1 cellular context compared by ENCODE assay signal in the genomic region with DNA sequence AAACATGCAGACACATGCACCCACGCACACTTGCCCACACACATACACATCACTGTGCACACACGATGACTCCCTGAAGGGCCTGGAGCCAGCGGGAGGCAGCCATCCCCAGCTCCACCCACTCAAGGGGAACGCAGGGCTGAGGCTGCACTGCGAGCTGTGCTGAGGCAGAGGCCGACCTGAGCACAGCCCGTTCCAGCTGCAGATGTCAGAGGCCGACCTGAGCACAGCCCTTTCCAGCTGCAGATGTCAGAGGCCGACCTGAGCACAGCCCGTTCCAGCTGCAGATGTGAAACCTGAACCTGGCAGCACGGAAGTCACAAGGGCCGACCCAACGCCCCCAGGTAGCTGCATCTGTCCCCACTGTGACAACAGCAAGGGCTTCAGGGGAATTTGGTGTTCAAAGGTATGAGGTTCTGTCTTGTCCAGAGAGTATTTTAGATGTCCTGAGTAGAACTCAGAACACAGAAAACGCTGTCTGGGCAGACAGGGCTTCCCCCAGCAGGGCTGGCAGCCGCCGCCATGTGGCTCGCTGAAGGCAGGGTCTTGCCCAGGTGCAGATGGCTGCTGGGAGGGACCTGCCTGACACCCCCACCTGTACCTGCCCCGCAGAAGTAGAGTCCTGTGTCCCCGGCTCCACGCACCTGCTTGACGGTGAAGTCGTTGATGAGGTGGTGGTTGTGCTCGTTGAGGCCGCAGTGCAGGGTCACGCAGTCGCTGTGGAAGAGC.
TF ChIP-seq lines count a peak whose summit lies in the region.

No MANE protein-coding gene starts in this region.

TF ChIP-seq in GM12878, 131 proteins besides CTCF, POLR2A, EP300 and RAD21 (continues in another document):
- TF ChIP-seq, protein P1, sequence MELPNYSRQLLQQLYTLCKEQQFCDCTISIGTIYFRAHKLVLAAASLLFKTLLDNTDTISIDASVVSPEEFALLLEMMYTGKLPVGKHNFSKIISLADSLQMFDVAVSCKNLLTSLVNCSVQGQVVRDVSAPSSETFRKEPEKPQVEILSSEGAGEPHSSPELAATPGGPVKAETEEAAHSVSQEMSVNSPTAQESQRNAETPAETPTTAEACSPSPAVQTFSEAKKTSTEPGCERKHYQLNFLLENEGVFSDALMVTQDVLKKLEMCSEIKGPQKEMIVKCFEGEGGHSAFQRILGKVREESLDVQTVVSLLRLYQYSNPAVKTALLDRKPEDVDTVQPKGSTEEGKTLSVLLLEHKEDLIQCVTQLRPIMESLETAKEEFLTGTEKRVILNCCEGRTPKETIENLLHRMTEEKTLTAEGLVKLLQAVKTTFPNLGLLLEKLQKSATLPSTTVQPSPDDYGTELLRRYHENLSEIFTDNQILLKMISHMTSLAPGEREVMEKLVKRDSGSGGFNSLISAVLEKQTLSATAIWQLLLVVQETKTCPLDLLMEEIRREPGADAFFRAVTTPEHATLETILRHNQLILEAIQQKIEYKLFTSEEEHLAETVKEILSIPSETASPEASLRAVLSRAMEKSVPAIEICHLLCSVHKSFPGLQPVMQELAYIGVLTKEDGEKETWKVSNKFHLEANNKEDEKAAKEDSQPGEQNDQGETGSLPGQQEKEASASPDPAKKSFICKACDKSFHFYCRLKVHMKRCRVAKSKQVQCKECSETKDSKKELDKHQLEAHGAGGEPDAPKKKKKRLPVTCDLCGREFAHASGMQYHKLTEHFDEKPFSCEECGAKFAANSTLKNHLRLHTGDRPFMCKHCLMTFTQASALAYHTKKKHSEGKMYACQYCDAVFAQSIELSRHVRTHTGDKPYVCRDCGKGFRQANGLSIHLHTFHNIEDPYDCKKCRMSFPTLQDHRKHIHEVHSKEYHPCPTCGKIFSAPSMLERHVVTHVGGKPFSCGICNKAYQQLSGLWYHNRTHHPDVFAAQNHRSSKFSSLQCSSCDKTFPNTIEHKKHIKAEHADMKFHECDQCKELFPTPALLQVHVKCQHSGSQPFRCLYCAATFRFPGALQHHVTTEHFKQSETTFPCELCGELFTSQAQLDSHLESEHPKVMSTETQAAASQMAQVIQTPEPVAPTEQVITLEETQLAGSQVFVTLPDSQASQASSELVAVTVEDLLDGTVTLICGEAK (IDR thresholded peaks at IDR 0.05; ENCODE audit: borderline replicate concordance), result no peak
- TF ChIP-seq, protein P2, sequence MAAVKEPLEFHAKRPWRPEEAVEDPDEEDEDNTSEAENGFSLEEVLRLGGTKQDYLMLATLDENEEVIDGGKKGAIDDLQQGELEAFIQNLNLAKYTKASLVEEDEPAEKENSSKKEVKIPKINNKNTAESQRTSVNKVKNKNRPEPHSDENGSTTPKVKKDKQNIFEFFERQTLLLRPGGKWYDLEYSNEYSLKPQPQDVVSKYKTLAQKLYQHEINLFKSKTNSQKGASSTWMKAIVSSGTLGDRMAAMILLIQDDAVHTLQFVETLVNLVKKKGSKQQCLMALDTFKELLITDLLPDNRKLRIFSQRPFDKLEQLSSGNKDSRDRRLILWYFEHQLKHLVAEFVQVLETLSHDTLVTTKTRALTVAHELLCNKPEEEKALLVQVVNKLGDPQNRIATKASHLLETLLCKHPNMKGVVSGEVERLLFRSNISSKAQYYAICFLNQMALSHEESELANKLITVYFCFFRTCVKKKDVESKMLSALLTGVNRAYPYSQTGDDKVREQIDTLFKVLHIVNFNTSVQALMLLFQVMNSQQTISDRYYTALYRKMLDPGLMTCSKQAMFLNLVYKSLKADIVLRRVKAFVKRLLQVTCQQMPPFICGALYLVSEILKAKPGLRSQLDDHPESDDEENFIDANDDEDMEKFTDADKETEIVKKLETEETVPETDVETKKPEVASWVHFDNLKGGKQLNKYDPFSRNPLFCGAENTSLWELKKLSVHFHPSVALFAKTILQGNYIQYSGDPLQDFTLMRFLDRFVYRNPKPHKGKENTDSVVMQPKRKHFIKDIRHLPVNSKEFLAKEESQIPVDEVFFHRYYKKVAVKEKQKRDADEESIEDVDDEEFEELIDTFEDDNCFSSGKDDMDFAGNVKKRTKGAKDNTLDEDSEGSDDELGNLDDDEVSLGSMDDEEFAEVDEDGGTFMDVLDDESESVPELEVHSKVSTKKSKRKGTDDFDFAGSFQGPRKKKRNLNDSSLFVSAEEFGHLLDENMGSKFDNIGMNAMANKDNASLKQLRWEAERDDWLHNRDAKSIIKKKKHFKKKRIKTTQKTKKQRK (IDR thresholded peaks at IDR 0.05; ENCODE audit: low read depth, low read length), result no peak
- TF ChIP-seq POLR2AphosphoS5 (IDR thresholded peaks at IDR 0.05; ENCODE audit: low read length), result peak; percentile 50; the same call in 1 of the 2 replicates
- TF ChIP-seq NR2F1 (conservative IDR thresholded peaks at IDR 0.05), result 0 out of 2 replicates have a peak, but pooled peaks have one; percentile 17
- TF ChIP-seq, protein P3, sequence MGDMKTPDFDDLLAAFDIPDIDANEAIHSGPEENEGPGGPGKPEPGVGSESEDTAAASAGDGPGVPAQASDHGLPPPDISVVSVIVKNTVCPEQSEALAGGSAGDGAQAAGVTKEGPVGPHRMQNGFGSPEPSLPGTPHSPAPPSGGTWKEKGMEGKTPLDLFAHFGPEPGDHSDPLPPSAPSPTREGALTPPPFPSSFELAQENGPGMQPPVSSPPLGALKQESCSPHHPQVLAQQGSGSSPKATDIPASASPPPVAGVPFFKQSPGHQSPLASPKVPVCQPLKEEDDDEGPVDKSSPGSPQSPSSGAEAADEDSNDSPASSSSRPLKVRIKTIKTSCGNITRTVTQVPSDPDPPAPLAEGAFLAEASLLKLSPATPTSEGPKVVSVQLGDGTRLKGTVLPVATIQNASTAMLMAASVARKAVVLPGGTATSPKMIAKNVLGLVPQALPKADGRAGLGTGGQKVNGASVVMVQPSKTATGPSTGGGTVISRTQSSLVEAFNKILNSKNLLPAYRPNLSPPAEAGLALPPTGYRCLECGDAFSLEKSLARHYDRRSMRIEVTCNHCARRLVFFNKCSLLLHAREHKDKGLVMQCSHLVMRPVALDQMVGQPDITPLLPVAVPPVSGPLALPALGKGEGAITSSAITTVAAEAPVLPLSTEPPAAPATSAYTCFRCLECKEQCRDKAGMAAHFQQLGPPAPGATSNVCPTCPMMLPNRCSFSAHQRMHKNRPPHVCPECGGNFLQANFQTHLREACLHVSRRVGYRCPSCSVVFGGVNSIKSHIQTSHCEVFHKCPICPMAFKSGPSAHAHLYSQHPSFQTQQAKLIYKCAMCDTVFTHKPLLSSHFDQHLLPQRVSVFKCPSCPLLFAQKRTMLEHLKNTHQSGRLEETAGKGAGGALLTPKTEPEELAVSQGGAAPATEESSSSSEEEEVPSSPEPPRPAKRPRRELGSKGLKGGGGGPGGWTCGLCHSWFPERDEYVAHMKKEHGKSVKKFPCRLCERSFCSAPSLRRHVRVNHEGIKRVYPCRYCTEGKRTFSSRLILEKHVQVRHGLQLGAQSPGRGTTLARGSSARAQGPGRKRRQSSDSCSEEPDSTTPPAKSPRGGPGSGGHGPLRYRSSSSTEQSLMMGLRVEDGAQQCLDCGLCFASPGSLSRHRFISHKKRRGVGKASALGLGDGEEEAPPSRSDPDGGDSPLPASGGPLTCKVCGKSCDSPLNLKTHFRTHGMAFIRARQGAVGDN (IDR thresholded peaks at IDR 0.05), result peak; percentile 51
- 0 out of 2 replicates have a peak, but pooled peaks have one; percentile 4 for TF ChIP-seq SMC3 (IDR thresholded peaks at IDR 0.05; ENCODE audit: borderline replicate concordance, low read length)
- TF ChIP-seq, protein P4, sequence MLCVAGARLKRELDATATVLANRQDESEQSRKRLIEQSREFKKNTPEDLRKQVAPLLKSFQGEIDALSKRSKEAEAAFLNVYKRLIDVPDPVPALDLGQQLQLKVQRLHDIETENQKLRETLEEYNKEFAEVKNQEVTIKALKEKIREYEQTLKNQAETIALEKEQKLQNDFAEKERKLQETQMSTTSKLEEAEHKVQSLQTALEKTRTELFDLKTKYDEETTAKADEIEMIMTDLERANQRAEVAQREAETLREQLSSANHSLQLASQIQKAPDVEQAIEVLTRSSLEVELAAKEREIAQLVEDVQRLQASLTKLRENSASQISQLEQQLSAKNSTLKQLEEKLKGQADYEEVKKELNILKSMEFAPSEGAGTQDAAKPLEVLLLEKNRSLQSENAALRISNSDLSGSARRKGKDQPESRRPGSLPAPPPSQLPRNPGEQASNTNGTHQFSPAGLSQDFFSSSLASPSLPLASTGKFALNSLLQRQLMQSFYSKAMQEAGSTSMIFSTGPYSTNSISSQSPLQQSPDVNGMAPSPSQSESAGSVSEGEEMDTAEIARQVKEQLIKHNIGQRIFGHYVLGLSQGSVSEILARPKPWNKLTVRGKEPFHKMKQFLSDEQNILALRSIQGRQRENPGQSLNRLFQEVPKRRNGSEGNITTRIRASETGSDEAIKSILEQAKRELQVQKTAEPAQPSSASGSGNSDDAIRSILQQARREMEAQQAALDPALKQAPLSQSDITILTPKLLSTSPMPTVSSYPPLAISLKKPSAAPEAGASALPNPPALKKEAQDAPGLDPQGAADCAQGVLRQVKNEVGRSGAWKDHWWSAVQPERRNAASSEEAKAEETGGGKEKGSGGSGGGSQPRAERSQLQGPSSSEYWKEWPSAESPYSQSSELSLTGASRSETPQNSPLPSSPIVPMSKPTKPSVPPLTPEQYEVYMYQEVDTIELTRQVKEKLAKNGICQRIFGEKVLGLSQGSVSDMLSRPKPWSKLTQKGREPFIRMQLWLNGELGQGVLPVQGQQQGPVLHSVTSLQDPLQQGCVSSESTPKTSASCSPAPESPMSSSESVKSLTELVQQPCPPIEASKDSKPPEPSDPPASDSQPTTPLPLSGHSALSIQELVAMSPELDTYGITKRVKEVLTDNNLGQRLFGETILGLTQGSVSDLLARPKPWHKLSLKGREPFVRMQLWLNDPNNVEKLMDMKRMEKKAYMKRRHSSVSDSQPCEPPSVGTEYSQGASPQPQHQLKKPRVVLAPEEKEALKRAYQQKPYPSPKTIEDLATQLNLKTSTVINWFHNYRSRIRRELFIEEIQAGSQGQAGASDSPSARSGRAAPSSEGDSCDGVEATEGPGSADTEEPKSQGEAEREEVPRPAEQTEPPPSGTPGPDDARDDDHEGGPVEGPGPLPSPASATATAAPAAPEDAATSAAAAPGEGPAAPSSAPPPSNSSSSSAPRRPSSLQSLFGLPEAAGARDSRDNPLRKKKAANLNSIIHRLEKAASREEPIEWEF (IDR thresholded peaks at IDR 0.05; ENCODE audit: insufficient replicate concordance, low read depth, low read length), result no peak
- TF ChIP-seq ATF7 (IDR thresholded peaks at IDR 0.05; ENCODE audit: low read depth), result 0 out of 2 replicates have a peak, but pooled peaks have one; percentile 10
- TF ChIP-seq, protein P5, sequence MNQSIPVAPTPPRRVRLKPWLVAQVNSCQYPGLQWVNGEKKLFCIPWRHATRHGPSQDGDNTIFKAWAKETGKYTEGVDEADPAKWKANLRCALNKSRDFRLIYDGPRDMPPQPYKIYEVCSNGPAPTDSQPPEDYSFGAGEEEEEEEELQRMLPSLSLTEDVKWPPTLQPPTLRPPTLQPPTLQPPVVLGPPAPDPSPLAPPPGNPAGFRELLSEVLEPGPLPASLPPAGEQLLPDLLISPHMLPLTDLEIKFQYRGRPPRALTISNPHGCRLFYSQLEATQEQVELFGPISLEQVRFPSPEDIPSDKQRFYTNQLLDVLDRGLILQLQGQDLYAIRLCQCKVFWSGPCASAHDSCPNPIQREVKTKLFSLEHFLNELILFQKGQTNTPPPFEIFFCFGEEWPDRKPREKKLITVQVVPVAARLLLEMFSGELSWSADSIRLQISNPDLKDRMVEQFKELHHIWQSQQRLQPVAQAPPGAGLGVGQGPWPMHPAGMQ (IDR thresholded peaks at IDR 0.05; ENCODE audit: borderline replicate concordance), result no peak
- no peak for TF ChIP-seq SMAD1 (IDR thresholded peaks at IDR 0.05; ENCODE audit: low read depth, partially characterized antibody)
- peak; percentile 73 for TF ChIP-seq EED (IDR thresholded peaks at IDR 0.05; ENCODE audit: low read depth)
- 0 out of 2 replicates have a peak, but pooled peaks have one; percentile 29 for TF ChIP-seq ESRRA (IDR thresholded peaks at IDR 0.05; ENCODE audit: low read length)
- no peak for TF ChIP-seq MYC (IDR thresholded peaks at IDR 0.05; ENCODE audit: insufficient read depth, insufficient read length, insufficient replicate concordance, low read length, severe bottlenecking)
- TF ChIP-seq, protein P6, sequence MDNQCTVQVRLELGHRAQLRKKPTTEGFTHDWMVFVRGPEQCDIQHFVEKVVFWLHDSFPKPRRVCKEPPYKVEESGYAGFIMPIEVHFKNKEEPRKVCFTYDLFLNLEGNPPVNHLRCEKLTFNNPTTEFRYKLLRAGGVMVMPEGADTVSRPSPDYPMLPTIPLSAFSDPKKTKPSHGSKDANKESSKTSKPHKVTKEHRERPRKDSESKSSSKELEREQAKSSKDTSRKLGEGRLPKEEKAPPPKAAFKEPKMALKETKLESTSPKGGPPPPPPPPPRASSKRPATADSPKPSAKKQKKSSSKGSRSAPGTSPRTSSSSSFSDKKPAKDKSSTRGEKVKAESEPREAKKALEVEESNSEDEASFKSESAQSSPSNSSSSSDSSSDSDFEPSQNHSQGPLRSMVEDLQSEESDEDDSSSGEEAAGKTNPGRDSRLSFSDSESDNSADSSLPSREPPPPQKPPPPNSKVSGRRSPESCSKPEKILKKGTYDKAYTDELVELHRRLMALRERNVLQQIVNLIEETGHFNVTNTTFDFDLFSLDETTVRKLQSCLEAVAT (IDR thresholded peaks at IDR 0.05), result no peak
- 0 out of 2 replicates have a peak, but pooled peaks have one; percentile 43 for TF ChIP-seq FOXM1 (IDR thresholded peaks at IDR 0.05; ENCODE audit: low read depth, low read length)
- no peak for TF ChIP-seq JUNB (IDR thresholded peaks at IDR 0.05)
- 0 out of 2 replicates have a peak, but pooled peaks have one; percentile 3 for TF ChIP-seq RUNX3 (IDR thresholded peaks at IDR 0.05; ENCODE audit: low read length)
- TF ChIP-seq BCL11A (IDR thresholded peaks at IDR 0.05; ENCODE audit: low read depth, low read length), result no peak
- TF ChIP-seq RAD51 (IDR thresholded peaks at IDR 0.05), result no peak
- TF ChIP-seq PAX5 (IDR thresholded peaks at IDR 0.05; ENCODE audit: borderline replicate concordance, low read depth, low read length), result no peak; the same call in 1 of the 2 replicates
- no peak for TF ChIP-seq KLF5 (IDR thresholded peaks at IDR 0.05; ENCODE audit: partially characterized antibody)
- TF ChIP-seq BACH1 (IDR thresholded peaks at IDR 0.05; ENCODE audit: borderline replicate concordance), result 0 out of 2 replicates have a peak, but pooled peaks have one; percentile 41
- peak in 1 of 2 experiments; percentile 62; a peak in 1 of 4 replicates for TF ChIP-seq ETV6 (conservative IDR thresholded peaks at IDR 0.05 in 1 of 2, IDR thresholded peaks at IDR 0.05 in 1 of 2; ENCODE audit: borderline replicate concordance in 1 of 2, low read depth in 1 of 2)
- TF ChIP-seq DPF2 (IDR thresholded peaks at IDR 0.05), result 0 out of 2 replicates have a peak, but pooled peaks have one; percentile 18
- no peak for TF ChIP-seq CHD1 (IDR thresholded peaks at IDR 0.05; ENCODE audit: low read depth, low read length)
- TF ChIP-seq, protein P7, sequence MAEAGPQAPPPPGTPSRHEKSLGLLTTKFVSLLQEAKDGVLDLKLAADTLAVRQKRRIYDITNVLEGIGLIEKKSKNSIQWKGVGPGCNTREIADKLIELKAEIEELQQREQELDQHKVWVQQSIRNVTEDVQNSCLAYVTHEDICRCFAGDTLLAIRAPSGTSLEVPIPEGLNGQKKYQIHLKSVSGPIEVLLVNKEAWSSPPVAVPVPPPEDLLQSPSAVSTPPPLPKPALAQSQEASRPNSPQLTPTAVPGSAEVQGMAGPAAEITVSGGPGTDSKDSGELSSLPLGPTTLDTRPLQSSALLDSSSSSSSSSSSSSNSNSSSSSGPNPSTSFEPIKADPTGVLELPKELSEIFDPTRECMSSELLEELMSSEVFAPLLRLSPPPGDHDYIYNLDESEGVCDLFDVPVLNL (IDR thresholded peaks at IDR 0.05; ENCODE audit: low read depth, low read length), result no peak
- TF ChIP-seq ZBED1 (IDR thresholded peaks at IDR 0.05; ENCODE audit: borderline replicate concordance), result peak; percentile 56; the same call in 1 of the 2 replicates
- TF ChIP-seq MTA3 (IDR thresholded peaks at IDR 0.05; ENCODE audit: borderline replicate concordance, low read length), result no peak
- peak; percentile 59; the same call in 1 of the 2 replicates for TF ChIP-seq MEF2A (IDR thresholded peaks at IDR 0.05; ENCODE audit: insufficient read depth, low read depth, low read length)
- TF ChIP-seq CBX5 (IDR thresholded peaks at IDR 0.05; ENCODE audit: low read depth), result 0 out of 2 replicates have a peak, but pooled peaks have one; percentile 50
- TF ChIP-seq NFXL1 (IDR thresholded peaks at IDR 0.05; ENCODE audit: borderline replicate concordance), result no peak
